25 cellular contexts compared by ENCODE assay signal in the genomic region with DNA sequence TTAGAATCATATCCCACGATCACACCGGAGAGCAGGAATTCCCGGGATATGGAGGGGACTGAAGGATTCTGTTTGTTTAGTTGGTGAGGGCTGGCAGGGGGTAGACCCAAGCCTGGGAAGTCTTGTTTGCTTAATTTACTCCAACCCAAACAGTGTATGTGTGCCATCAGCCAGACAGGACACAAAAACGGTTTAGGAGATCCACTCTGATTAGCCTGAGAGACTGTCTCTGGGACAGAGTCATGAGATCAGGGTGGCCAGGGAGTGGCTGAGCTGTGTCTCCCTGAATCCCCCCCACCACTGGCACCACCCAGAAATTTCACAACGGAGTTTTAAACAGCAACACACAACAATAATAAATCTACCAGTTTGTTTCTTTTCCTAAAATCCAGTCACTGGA.
DNase-seq lines count a peak whose midpoint lies in the region; ATAC-seq, FAIRE-seq and TF ChIP-seq lines count a peak whose summit lies in the region.
"Had no signal": no experiment of that assay in that cellular context is flagged by ENCODE, and none has a peak within 500 bp of the region (broad histone marks: within the 10 kb centered on the region; RNA-seq: fewer than 3 reads in every experiment).

No MANE protein-coding gene starts in this region.

- H3K27me3 ChIP-seq in WERI-Rb-1 (ENCODE audit: insufficient read depth, low read depth, severe bottlenecking) (no peaks in the 10 kb centered on the region), PC-9 (ENCODE audit: insufficient read depth, low read depth) (peaks cover 88% of the 10 kb centered on the region)

- intact Hi-C loops in PC-9 (cut with micrococcal nuclease; ENCODE audit: unreplicated experiment), result no loop called here

- no peaks in the 10 kb centered on the region for H4K20me1 ChIP-seq in PC-9 (ENCODE audit: insufficient read depth)

- no peaks in the 10 kb centered on the region for H3K9me3 ChIP-seq in A549
- H3K9me3 ChIP-seq in WERI-Rb-1 (ENCODE audit: severe bottlenecking), result no peaks in the 10 kb centered on the region
- H3K9me3 ChIP-seq in PC-9 (ENCODE audit: insufficient read depth, low read depth), result no peaks in the 10 kb centered on the region

- H3K9me2 ChIP-seq in PC-9 (ENCODE audit: insufficient read depth), result no peaks in the 10 kb centered on the region

- no peak overlapping the region for H3K4me3 Mint-ChIP-seq in glutamatergic neuron (ENCODE audit: unreplicated experiment)
- H3K4me3 Mint-ChIP-seq: B cell; CD4-positive, CD25-positive, alpha-beta regulatory T cell; CD8-positive, alpha-beta memory T cell; HFFc6; IgD-negative memory B cell had no signal

- no TSS peak for BruUV-seq in PC-9 (replicated peaks; lab: Mats Ljungman, UMichigan)

- H3K9me3 Mint-ChIP-seq in glutamatergic neuron (ENCODE audit: unreplicated experiment), result peaks cover 23% of the 10 kb centered on the region
- H3K9me3 Mint-ChIP-seq: CD8-positive, alpha-beta memory T cell; GM23338; IgD-negative memory B cell had no signal

- ATAC-seq in A549 (peak in 1 of 2 experiments; percentile 58; a peak in 3 of 6 replicates), HG02588 (IDR thresholded peaks at IDR 0.05; ENCODE audit: unreplicated experiment) (no peak)
- ATAC-seq: HepG2 had no signal

- H3K27ac Mint-ChIP-seq in glutamatergic neuron (ENCODE audit: unreplicated experiment), result peak overlapping the region; percentile 78
- H3K27ac Mint-ChIP-seq: B cell; CD4-positive, CD25-positive, alpha-beta regulatory T cell; CD8-positive, alpha-beta memory T cell; GM23338; HFFc6; IgD-negative memory B cell had no signal

- TF ChIP-seq RAD21 in A549 (conservative IDR thresholded peaks at IDR 0.05 in 1 of 2, IDR thresholded peaks at IDR 0.05 in 1 of 2), result no peak

- H3K4me1 ChIP-seq in A549 (peaks cover 47% of the 10 kb centered on the region), PC-9 (replicated peaks; ENCODE audit: insufficient read depth) (no peaks in the 10 kb centered on the region)

- no peak overlapping the region for H2AFZ ChIP-seq in PC-9
- H2AFZ ChIP-seq: GM23338 had no signal

- DNase-seq in A549 (ENCODE audit: low read depth in 1 of 2, low spot score in 1 of 2) (peak in 1 of 2 experiments; percentile 67), LNCaP clone FGC (ENCODE audit: low read depth) (peak; percentile 48), WERI-Rb-1 (no peak), glutamatergic neuron (no peak), activated gamma-delta T cell treated with Interleukin-2 at 50 U/mL for 16 hours (no peak), PC-9 (no peak)
- DNase-seq: 8988T; C1 segment of cervical spinal cord; CD4-positive, CD25-positive, alpha-beta regulatory T cell; CD8-positive, alpha-beta memory T cell; COR-L47; DMS 273 treated with DMSO at 0.1 percent for 48 hours; DMS53; DND-41; HCEC 1CT; HFFc6 had no signal

- H3K4me2 ChIP-seq in A549, result peak overlapping the region; percentile 35
- H3K4me2 ChIP-seq in PC-9, result no peak overlapping the region

- H3F3A ChIP-seq in PC-9 (ENCODE audit: insufficient read depth, low read depth), result no peaks in the 10 kb centered on the region

- H3K36me3 ChIP-seq in WERI-Rb-1 (peaks cover 33% of the 10 kb centered on the region), PC-9 (ENCODE audit: low read depth) (no peaks in the 10 kb centered on the region)

- POLR2A ChIA-PET in A549 (lab: Yijun Ruan, JAX), result no interaction called here
- POLR2A ChIA-PET in PC-9 (lab: Charles Lee; ENCODE audit: unreplicated experiment), result no interaction called here

- TF ChIP-seq CTCF in A549 (IDR thresholded peaks at IDR 0.05) (no peak), LNCaP clone FGC (IDR thresholded peaks at IDR 0.05; ENCODE audit: control insufficient read depth, extremely low read depth, insufficient read depth) (no peak), WERI-Rb-1 (IDR thresholded peaks at IDR 0.05; ENCODE audit: low read depth, low read length) (no peak), glutamatergic neuron (IDR thresholded peaks at IDR 0.05; ENCODE audit: partially characterized antibody, unreplicated experiment) (no peak), PC-9 (conservative IDR thresholded peaks at IDR 0.05) (no peak)

- H3K27ac ChIP-seq in A549, result peak overlapping the region; percentile 59 to 78
- H3K27ac ChIP-seq in WERI-Rb-1, result peak overlapping the region; percentile 26
- no peak overlapping the region for H3K27ac ChIP-seq in PC-9

- no peak overlapping the region for H3K4me3 ChIP-seq in A549
- H3K4me3 ChIP-seq in LNCaP clone FGC (ENCODE audit: low read depth, low read length), result no peak overlapping the region
- H3K4me3 ChIP-seq in WERI-Rb-1 (ENCODE audit: low read depth, low read length), result no peak overlapping the region
- no peak overlapping the region for H3K4me3 ChIP-seq in PC-9

- H3K4me1 Mint-ChIP-seq in glutamatergic neuron (ENCODE audit: low read depth, unreplicated experiment), result peaks cover 32% of the 10 kb centered on the region
- H3K4me1 Mint-ChIP-seq: B cell; CD8-positive, alpha-beta memory T cell had no signal

- no peaks in the 10 kb centered on the region for H3K79me2 ChIP-seq in PC-9 (ENCODE audit: low read depth)

- TF ChIP-seq EP300 in A549 (IDR thresholded peaks at IDR 0.05), result peak in 1 of 2 experiments; percentile 13; a peak in 1 of 5 replicates

- H3K27me3 Mint-ChIP-seq in glutamatergic neuron (ENCODE audit: unreplicated experiment), result peaks cover 22% of the 10 kb centered on the region

- H3K36me3 Mint-ChIP-seq in glutamatergic neuron (ENCODE audit: unreplicated experiment), result peaks cover 5% of the 10 kb centered on the region
- H3K36me3 Mint-ChIP-seq: CD4-positive, CD25-positive, alpha-beta regulatory T cell; CD8-positive, alpha-beta memory T cell; IgD-negative memory B cell had no signal

- FAIRE-seq in A549 (lab: Jason Lieb, UNC), result no peak
- FAIRE-seq: G401.6, GM12891, GM18507, H54, HepG2 had no signal

- WGBS in A549 (ENCODE audit: missing lambda C conversion rate), result 19% methylated on average over 5 of the region's 5 CpGs

- CTCF ChIA-PET in A549 (lab: Yijun Ruan, JAX), result no interaction called here
- CTCF ChIA-PET in PC-9 (lab: Charles Lee), result no interaction called here

- TF ChIP-seq POLR2A in A549 (IDR thresholded peaks at IDR 0.05; ENCODE audit: low read length), result no peak

TF ChIP-seq in A549, 52 proteins besides CTCF, POLR2A, EP300 and RAD21:
- TF ChIP-seq POLR2AphosphoS2 (conservative IDR thresholded peaks at IDR 0.05; ENCODE audit: low read length) (no peak), GATA3 (IDR thresholded peaks at IDR 0.05; ENCODE audit: borderline replicate concordance) (0 out of 2 replicates have a peak, but pooled peaks have one; percentile 27)
